In the genomic region with DNA sequence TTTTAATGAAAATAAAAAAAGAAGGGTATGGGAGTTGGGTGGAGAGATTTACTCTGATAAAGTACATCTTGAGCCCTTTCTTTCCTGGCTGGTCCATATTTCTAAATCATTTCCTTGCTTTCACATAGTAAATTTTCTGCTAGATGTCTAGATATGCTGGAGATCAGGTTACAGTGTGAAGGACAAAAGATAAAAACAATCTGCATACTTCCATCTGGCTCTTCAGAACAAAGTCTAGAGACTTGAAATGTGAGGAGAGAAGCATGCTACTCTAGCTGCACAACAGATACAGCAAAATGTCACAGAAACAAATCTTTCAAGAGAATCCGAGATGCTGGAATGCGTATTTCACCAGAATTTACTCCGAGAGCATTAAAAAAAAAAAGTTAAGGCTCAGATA, we compare ENCODE assay signal across 1 cellular context.
TF ChIP-seq lines count a peak whose summit lies in the region.

No MANE protein-coding gene starts in this region.

TF ChIP-seq in WTC11, 78 proteins besides CTCF, POLR2A, EP300 and RAD21 (continued from another document):
- TF ChIP-seq, protein P1, sequence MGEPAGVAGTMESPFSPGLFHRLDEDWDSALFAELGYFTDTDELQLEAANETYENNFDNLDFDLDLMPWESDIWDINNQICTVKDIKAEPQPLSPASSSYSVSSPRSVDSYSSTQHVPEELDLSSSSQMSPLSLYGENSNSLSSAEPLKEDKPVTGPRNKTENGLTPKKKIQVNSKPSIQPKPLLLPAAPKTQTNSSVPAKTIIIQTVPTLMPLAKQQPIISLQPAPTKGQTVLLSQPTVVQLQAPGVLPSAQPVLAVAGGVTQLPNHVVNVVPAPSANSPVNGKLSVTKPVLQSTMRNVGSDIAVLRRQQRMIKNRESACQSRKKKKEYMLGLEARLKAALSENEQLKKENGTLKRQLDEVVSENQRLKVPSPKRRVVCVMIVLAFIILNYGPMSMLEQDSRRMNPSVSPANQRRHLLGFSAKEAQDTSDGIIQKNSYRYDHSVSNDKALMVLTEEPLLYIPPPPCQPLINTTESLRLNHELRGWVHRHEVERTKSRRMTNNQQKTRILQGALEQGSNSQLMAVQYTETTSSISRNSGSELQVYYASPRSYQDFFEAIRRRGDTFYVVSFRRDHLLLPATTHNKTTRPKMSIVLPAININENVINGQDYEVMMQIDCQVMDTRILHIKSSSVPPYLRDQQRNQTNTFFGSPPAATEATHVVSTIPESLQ (CRISPR knock-in tag; IDR thresholded peaks at IDR 0.05), result no peak
- TF ChIP-seq, protein P2, sequence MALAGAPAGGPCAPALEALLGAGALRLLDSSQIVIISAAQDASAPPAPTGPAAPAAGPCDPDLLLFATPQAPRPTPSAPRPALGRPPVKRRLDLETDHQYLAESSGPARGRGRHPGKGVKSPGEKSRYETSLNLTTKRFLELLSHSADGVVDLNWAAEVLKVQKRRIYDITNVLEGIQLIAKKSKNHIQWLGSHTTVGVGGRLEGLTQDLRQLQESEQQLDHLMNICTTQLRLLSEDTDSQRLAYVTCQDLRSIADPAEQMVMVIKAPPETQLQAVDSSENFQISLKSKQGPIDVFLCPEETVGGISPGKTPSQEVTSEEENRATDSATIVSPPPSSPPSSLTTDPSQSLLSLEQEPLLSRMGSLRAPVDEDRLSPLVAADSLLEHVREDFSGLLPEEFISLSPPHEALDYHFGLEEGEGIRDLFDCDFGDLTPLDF (CRISPR knock-in tag; IDR thresholded peaks at IDR 0.05), result no peak
- TF ChIP-seq ZNF671 (CRISPR knock-in tag; IDR thresholded peaks at IDR 0.05) (no peak), FOXP1 (CRISPR knock-in tag; IDR thresholded peaks at IDR 0.05; ENCODE audit: borderline replicate concordance) (no peak), ETV6 (CRISPR knock-in tag; IDR thresholded peaks at IDR 0.05) (no peak), NFYB (CRISPR knock-in tag; conservative IDR thresholded peaks at IDR 0.05; ENCODE audit: low read depth) (no peak), RELA (CRISPR knock-in tag; IDR thresholded peaks at IDR 0.05; ENCODE audit: borderline replicate concordance) (no peak), TCF7 (CRISPR knock-in tag; IDR thresholded peaks at IDR 0.05; ENCODE audit: low read depth) (no peak)
- TF ChIP-seq, protein P3, sequence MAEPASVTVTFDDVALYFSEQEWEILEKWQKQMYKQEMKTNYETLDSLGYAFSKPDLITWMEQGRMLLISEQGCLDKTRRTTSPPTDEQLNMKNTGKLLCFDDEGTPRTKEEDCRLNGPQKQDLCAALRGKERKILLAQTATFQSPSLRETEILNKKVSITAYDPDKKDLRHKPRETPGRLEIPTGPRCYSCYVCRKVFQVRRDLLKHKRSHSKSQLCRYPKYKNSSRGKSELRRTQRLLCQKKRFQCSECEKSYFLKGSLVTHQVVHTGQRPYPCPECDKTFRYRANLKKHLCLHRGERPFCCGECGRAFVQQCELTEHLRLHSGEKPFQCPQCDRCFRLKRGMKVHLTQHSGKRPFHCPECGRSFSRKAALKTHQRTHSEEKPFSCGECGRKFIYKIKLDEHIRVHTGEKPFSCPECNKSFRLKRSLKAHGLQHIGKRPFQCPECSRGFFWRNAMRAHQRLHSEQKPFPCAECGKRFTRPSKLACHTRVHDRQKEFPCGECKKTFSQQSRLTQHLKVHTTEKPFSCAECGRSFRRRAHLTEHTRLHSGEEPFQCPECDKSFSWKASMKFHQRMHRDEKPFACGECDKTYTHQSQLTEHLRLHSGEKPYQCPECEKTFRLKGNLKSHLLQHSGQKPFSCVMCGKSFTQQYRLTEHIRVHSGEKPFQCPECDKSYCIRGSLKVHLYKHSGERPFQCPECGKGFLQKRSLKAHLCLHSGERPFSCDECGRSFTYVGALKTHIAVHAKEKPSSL (CRISPR knock-in tag; conservative IDR thresholded peaks at IDR 0.05), result no peak
- TF ChIP-seq, protein P4, sequence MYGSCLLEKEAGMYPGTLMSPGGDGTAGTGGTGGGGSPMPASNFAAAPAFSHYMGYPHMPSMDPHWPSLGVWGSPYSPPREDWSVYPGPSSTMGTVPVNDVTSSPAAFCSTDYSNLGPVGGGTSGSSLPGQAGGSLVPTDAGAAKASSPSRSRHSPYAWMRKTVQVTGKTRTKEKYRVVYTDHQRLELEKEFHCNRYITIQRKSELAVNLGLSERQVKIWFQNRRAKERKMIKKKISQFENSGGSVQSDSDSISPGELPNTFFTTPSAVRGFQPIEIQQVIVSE (CRISPR knock-in tag; IDR thresholded peaks at IDR 0.05; ENCODE audit: borderline replicate concordance), result no peak
- TF ChIP-seq, protein P5, sequence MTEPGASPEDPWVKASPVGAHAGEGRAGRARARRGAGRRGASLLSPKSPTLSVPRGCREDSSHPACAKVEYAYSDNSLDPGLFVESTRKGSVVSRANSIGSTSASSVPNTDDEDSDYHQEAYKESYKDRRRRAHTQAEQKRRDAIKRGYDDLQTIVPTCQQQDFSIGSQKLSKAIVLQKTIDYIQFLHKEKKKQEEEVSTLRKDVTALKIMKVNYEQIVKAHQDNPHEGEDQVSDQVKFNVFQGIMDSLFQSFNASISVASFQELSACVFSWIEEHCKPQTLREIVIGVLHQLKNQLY (CRISPR knock-in tag; IDR thresholded peaks at IDR 0.05), result no peak
- TF ChIP-seq, protein P6, sequence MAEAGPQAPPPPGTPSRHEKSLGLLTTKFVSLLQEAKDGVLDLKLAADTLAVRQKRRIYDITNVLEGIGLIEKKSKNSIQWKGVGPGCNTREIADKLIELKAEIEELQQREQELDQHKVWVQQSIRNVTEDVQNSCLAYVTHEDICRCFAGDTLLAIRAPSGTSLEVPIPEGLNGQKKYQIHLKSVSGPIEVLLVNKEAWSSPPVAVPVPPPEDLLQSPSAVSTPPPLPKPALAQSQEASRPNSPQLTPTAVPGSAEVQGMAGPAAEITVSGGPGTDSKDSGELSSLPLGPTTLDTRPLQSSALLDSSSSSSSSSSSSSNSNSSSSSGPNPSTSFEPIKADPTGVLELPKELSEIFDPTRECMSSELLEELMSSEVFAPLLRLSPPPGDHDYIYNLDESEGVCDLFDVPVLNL (CRISPR knock-in tag; IDR thresholded peaks at IDR 0.05; ENCODE audit: borderline replicate concordance, low read depth), result no peak
